ENCODE assay signal across 1 cellular context in genomic region chr12:93438266-93439050, GRCh38.
TF ChIP-seq lines count a peak whose summit lies in the region.

No MANE protein-coding gene starts in this region.

TF ChIP-seq in HepG2, 621 proteins besides CTCF, POLR2A, EP300 and RAD21 (continued from another document):
- TF ChIP-seq, protein P1, sequence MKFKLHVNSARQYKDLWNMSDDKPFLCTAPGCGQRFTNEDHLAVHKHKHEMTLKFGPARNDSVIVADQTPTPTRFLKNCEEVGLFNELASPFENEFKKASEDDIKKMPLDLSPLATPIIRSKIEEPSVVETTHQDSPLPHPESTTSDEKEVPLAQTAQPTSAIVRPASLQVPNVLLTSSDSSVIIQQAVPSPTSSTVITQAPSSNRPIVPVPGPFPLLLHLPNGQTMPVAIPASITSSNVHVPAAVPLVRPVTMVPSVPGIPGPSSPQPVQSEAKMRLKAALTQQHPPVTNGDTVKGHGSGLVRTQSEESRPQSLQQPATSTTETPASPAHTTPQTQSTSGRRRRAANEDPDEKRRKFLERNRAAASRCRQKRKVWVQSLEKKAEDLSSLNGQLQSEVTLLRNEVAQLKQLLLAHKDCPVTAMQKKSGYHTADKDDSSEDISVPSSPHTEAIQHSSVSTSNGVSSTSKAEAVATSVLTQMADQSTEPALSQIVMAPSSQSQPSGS (CRISPR knock-in tag; IDR thresholded peaks at IDR 0.05) = no peak
- no peak for TF ChIP-seq ZSCAN31 (CRISPR knock-in tag; IDR thresholded peaks at IDR 0.05; ENCODE audit: low read depth)
- TF ChIP-seq HIVEP1 (CRISPR knock-in tag; IDR thresholded peaks at IDR 0.05) = no peak
- TF ChIP-seq ZNF530 (CRISPR knock-in tag; IDR thresholded peaks at IDR 0.05; ENCODE audit: low read depth) = no peak
- TF ChIP-seq SKI (IDR thresholded peaks at IDR 0.05; ENCODE audit: partially characterized antibody) = no peak
- no peak for TF ChIP-seq HNRNPUL1 (IDR thresholded peaks at IDR 0.05; ENCODE audit: low read depth, low read length)
- TF ChIP-seq RBAK (CRISPR knock-in tag; IDR thresholded peaks at IDR 0.05) = no peak
- TF ChIP-seq STAT5B (CRISPR knock-in tag; IDR thresholded peaks at IDR 0.05) = no peak
- TF ChIP-seq, protein P2, sequence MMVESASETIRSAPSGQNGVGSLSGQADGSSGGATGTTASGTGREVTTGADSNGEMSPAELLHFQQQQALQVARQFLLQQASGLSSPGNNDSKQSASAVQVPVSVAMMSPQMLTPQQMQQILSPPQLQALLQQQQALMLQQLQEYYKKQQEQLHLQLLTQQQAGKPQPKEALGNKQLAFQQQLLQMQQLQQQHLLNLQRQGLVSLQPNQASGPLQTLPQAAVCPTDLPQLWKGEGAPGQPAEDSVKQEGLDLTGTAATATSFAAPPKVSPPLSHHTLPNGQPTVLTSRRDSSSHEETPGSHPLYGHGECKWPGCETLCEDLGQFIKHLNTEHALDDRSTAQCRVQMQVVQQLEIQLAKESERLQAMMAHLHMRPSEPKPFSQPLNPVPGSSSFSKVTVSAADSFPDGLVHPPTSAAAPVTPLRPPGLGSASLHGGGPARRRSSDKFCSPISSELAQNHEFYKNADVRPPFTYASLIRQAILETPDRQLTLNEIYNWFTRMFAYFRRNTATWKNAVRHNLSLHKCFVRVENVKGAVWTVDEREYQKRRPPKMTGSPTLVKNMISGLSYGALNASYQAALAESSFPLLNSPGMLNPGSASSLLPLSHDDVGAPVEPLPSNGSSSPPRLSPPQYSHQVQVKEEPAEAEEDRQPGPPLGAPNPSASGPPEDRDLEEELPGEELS (CRISPR knock-in tag; IDR thresholded peaks at IDR 0.05) = no peak
- no peak for TF ChIP-seq SMAD1 (CRISPR knock-in tag; IDR thresholded peaks at IDR 0.05; ENCODE audit: borderline replicate concordance, low read depth)
- TF ChIP-seq JUN (CRISPR knock-in tag; IDR thresholded peaks at IDR 0.05) = no peak
- no peak for TF ChIP-seq KAT2B (IDR thresholded peaks at IDR 0.05; ENCODE audit: borderline replicate concordance, low read depth, low read length)
- TF ChIP-seq ZNF280D (CRISPR knock-in tag; IDR thresholded peaks at IDR 0.05) = no peak
- TF ChIP-seq SALL2 (CRISPR knock-in tag; IDR thresholded peaks at IDR 0.05) = no peak
- TF ChIP-seq NBN (conservative IDR thresholded peaks at IDR 0.05) = no peak
- TF ChIP-seq, protein P3, sequence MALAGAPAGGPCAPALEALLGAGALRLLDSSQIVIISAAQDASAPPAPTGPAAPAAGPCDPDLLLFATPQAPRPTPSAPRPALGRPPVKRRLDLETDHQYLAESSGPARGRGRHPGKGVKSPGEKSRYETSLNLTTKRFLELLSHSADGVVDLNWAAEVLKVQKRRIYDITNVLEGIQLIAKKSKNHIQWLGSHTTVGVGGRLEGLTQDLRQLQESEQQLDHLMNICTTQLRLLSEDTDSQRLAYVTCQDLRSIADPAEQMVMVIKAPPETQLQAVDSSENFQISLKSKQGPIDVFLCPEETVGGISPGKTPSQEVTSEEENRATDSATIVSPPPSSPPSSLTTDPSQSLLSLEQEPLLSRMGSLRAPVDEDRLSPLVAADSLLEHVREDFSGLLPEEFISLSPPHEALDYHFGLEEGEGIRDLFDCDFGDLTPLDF (CRISPR knock-in tag; IDR thresholded peaks at IDR 0.05) = no peak
- no peak for TF ChIP-seq ETV6 (CRISPR knock-in tag; conservative IDR thresholded peaks at IDR 0.05)
- TF ChIP-seq SNAPC2 (CRISPR knock-in tag; IDR thresholded peaks at IDR 0.05) = no peak
- no peak for TF ChIP-seq ZNF775 (CRISPR knock-in tag; IDR thresholded peaks at IDR 0.05; ENCODE audit: borderline replicate concordance)
